In the genomic region with DNA sequence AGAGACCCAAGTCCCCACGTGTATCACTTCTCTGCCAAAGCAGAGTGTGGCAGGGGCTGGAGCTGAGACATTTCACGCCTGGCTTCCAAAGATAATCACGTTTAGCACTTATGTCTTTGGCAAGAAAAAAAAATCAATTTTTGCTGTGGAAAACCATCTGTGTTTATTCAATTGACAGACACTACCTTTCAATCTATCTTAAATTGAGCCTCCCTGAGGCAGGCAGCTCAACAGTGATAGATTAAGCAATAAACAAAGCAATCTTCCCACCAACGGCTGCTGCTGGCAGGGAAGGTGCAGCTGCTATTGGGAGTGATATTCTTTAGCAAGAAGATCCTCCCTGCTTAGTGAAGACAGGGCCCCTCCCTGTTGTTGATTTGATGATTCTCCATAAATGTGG, we compare ENCODE assay signal across 18 cellular contexts. TPM values are rescaled to one million over a fixed set of nuclear protein-coding genes. Genes with fewer than 3 reads are reported as not detected.
"Had no signal": no experiment of that assay in that cellular context is flagged by ENCODE, and none has a peak within 500 bp of the region (broad histone marks: within the 10 kb centered on the region; RNA-seq: fewer than 3 reads in every experiment).

No MANE protein-coding gene starts in this region.

- H3K4me1 ChIP-seq: right atrium auricular region, transverse colon had no signal

- H3K4me3 Mint-ChIP-seq: activated CD4-positive, alpha-beta memory T cell treated with anti-CD3 and anti-CD28 coated beads for 36 hours; activated naive CD8-positive, alpha-beta T cell; activated T-cell treated with anti-CD3 and anti-CD28 coated beads, Interleukin-2, amount 50 U/mL, for 4 hours; dendritic cell treated with granulocyte-macrophage colony-stimulating factor and Interleukin-4, amounts not matched to agents 40 ng/mL and 50 ng/mL, for 4 days; stimulated activated effector memory CD8-positive, alpha-beta T cell treated with anti-CD3 and anti-CD28 coated beads, Interleukin-12 subunit alpha, Interleukin-12 subunit beta, amount 100 ng/mL, for 72 hours had no signal

- H3K9me3 ChIP-seq: right atrium auricular region, transverse colon had no signal

- DNase-seq: activated CD4-positive, alpha-beta memory T cell treated with anti-CD3 and anti-CD28 coated beads for 36 hours; activated CD4-positive, alpha-beta T cell treated with anti-CD3 and anti-CD28 coated beads for 1 hour; activated gamma-delta T cell; activated T-cell treated with anti-CD3 and anti-CD28 coated beads, Interleukin-2, amount 50 U/mL, for 4 hours; amygdala; brain microvascular endothelial cell; erythroblast; small intestine; transverse colon had no signal

- H3K27me3 ChIP-seq: brain microvascular endothelial cell, hepatocyte, right atrium auricular region, transverse colon had no signal

- H3K27ac ChIP-seq: brain microvascular endothelial cell, hepatocyte, right atrium auricular region, transverse colon had no signal

- ATAC-seq: activated T-cell treated with anti-CD3 and anti-CD28 coated beads, Interleukin-2, amount 50 U/mL, for 4 hours; stimulated activated effector memory CD8-positive, alpha-beta T cell treated with anti-CD3 and anti-CD28 coated beads, Interleukin-12 subunit alpha, Interleukin-12 subunit beta, amount 100 ng/mL, for 72 hours had no signal

- H3K79me2 ChIP-seq: hepatocyte had no signal

- H3K36me3 ChIP-seq: brain microvascular endothelial cell, right atrium auricular region, transverse colon had no signal

- H2AFZ ChIP-seq: hepatocyte had no signal

- H3K4me1 Mint-ChIP-seq: stimulated activated effector memory CD8-positive, alpha-beta T cell treated with anti-CD3 and anti-CD28 coated beads, Interleukin-12 subunit alpha, Interleukin-12 subunit beta, amount 100 ng/mL, for 72 hours had no signal

- H3K27me3 Mint-ChIP-seq: activated CD4-positive, alpha-beta memory T cell treated with anti-CD3 and anti-CD28 coated beads for 36 hours; activated naive CD8-positive, alpha-beta T cell; dendritic cell treated with granulocyte-macrophage colony-stimulating factor and Interleukin-4, amounts not matched to agents 40 ng/mL and 50 ng/mL, for 4 days had no signal

- H3K4me2 ChIP-seq: hepatocyte had no signal

- H3K4me3 ChIP-seq: hepatocyte, right atrium auricular region, transverse colon had no signal

- H3K9me3 Mint-ChIP-seq: activated CD4-positive, alpha-beta memory T cell treated with anti-CD3 and anti-CD28 coated beads for 36 hours; activated T-cell treated with anti-CD3 and anti-CD28 coated beads, Interleukin-2, amount 50 U/mL, for 4 hours; dendritic cell treated with granulocyte-macrophage colony-stimulating factor and Interleukin-4, amounts not matched to agents 40 ng/mL and 50 ng/mL, for 4 days; stimulated activated effector memory CD8-positive, alpha-beta T cell treated with anti-CD3 and anti-CD28 coated beads, Interleukin-12 subunit alpha, Interleukin-12 subunit beta, amount 100 ng/mL, for 72 hours had no signal

- H3K36me3 Mint-ChIP-seq: activated CD4-positive, alpha-beta memory T cell treated with anti-CD3 and anti-CD28 coated beads for 36 hours; activated naive CD8-positive, alpha-beta T cell; stimulated activated effector memory CD8-positive, alpha-beta T cell treated with anti-CD3 and anti-CD28 coated beads, Interleukin-12 subunit alpha, Interleukin-12 subunit beta, amount 100 ng/mL, for 72 hours had no signal

- H3K27ac Mint-ChIP-seq: activated CD4-positive, alpha-beta memory T cell treated with anti-CD3 and anti-CD28 coated beads for 36 hours; activated naive CD8-positive, alpha-beta T cell; dendritic cell treated with granulocyte-macrophage colony-stimulating factor and Interleukin-4, amounts not matched to agents 40 ng/mL and 50 ng/mL, for 4 days; stimulated activated effector memory CD8-positive, alpha-beta T cell treated with anti-CD3 and anti-CD28 coated beads, Interleukin-12 subunit alpha, Interleukin-12 subunit beta, amount 100 ng/mL, for 72 hours had no signal

RNA-seq across cellular contexts. Expression of a gene that starts 11.7 kb away (rescaled TPM):
- total RNA-seq: activated CD4-positive, alpha-beta memory T cell treated with anti-CD3 and anti-CD28 coated beads for 36 hours; activated T-cell treated with anti-CD3 and anti-CD28 coated beads, Interleukin-2, amount 50 U/mL, for 4 hours; kidney epithelial cell; lower leg skin; mesenteric fat pad; myocyte had no signal

RNA-seq across cellular contexts. Expression of a gene that starts 32.2 kb away (rescaled TPM):
- total RNA-seq: activated CD4-positive, alpha-beta memory T cell treated with anti-CD3 and anti-CD28 coated beads for 36 hours; kidney epithelial cell; lower leg skin; mesenteric fat pad had no signal
